28 cellular contexts compared by ENCODE assay signal in genomic region chr16:13992976-13993375, GRCh38.
"Had no signal": no experiment of that assay in that cellular context is flagged by ENCODE, and none has a peak within 500 bp of the region (broad histone marks: within the 10 kb centered on the region; RNA-seq: fewer than 3 reads in every experiment).

No MANE protein-coding gene starts in this region.

- H3K4me1 ChIP-seq: left lung, neural progenitor cell, suprapubic skin, uterus had no signal

- H3K9ac ChIP-seq: neural progenitor cell had no signal

- H3K27me3 ChIP-seq: left lung, neural progenitor cell, neutrophil, ovary, suprapubic skin, tibial artery, uterus had no signal

- DNase-seq: hippocampal formation; kidney glomerular epithelial cell; left cardiac atrium; left lung; lower lobe of right lung; mammary epithelial cell; mesenchymal stem cell; naive B cell; natural killer cell; nephron progenitor cell; occipital lobe; ovary; right cardiac atrium; stimulated activated CD4-positive, alpha-beta T cell treated with anti-CD3 and anti-CD28 coated beads, Interleukin-12 subunit alpha, Interleukin-12 subunit beta, amount 100 ng/mL, for 4 hours; stimulated activated CD4-positive, alpha-beta T cell treated with anti-CD3 and anti-CD28 coated beads, Interleukin-15, amount 100 ng/mL, for 24 hours; stimulated activated CD4-positive, alpha-beta T cell treated with anti-CD3 and anti-CD28 coated beads, Interleukin-2, amount 100 ng/mL, for 24 hours; stimulated activated CD4-positive, alpha-beta T cell treated with anti-CD3 and anti-CD28 coated beads, Interleukin-4, amount 100 ng/mL, for 1 hour; stimulated activated naive B cell treated with anti-CD40 and anti-IgM and Interleukin-4, amounts not matched to agents 10 μg/mL and 1 μg/mL and 100 μg/mL, for 72 hours; stimulated activated naive CD8-positive, alpha-beta T cell treated with anti-CD3 and anti-CD28 coated beads, Interleukin-15, Interleukin-2, amounts not matched to agents 100 U/mL and 50 U/mL, for 24 hours; tibial artery; trophoblast cell; uterus had no signal

- ATAC-seq: left cardiac atrium; left lung; lower lobe of right lung; natural killer cell; right cardiac atrium; sciatic nerve; stimulated activated naive B cell treated with anti-CD40 and anti-IgM and Interleukin-4, amounts not matched to agents 10 μg/mL and 1 μg/mL and 100 μg/mL, for 72 hours; stimulated activated naive CD8-positive, alpha-beta T cell treated with anti-CD3 and anti-CD28 coated beads, Interleukin-15, Interleukin-2, amounts not matched to agents 100 U/mL and 50 U/mL, for 24 hours had no signal

- H3K4me3 ChIP-seq: left lung, lower lobe of right lung, neural progenitor cell, ovary, skin epidermis, suprapubic skin, thoracic aorta, tibial artery, uterus had no signal

- H3K36me3 ChIP-seq: left lung, lower lobe of right lung, neural progenitor cell, neutrophil, ovary, suprapubic skin, thoracic aorta, tibial artery, uterus had no signal

- H3K9me3 ChIP-seq: left lung, lower lobe of right lung, neutrophil, ovary, suprapubic skin, thoracic aorta, tibial artery, uterus had no signal

- H3K27ac ChIP-seq: left lung, lower lobe of right lung, neural progenitor cell, neutrophil, ovary, skin epidermis, suprapubic skin, thoracic aorta, tibial artery, uterus had no signal
